ENCODE assay signal across 19 cellular contexts in genomic region chr5:37886207-37886905, GRCh38. TPM values are rescaled to one million over a fixed set of nuclear protein-coding genes. Genes with fewer than 3 reads are reported as not detected.
A peak's percentile ranks its signal among the peaks of the same experiment; 100 is the strongest.
DNase-seq lines count a peak whose midpoint lies in the region; TF ChIP-seq lines count a peak whose summit lies in the region.
"Had no signal": no experiment of that assay in that cellular context is flagged by ENCODE, and none has a peak within 500 bp of the region (broad histone marks: within the 10 kb centered on the region; RNA-seq: fewer than 3 reads in every experiment).

No MANE protein-coding gene starts in this region.

- H3K9me3 Mint-ChIP-seq in neural progenitor cell, result no peaks in the 10 kb centered on the region

- no peak overlapping the region for H3K4me3 Mint-ChIP-seq in neural progenitor cell
- H3K4me3 Mint-ChIP-seq: CD8-positive, alpha-beta memory T cell; natural killer cell treated with Interleukin-12 subunit alpha and Interleukin-12 subunit beta and Interleukin-15 and Interleukin-18, amount 100 ng/mL, for 72 hours; T-helper 17 cell had no signal

- H3K4me1 ChIP-seq in HEK293 (ENCODE audit: control insufficient read depth, insufficient read depth, low read length) (no peaks in the 10 kb centered on the region), neural progenitor cell (peaks cover 7% of the 10 kb centered on the region)
- H3K4me1 ChIP-seq: gastrocnemius medialis, thyroid gland had no signal

- peak; percentile 73 for DNase-seq in NCI-H524 treated with DMSO at 0.1 percent for 48 hours (lab: John Stamatoyannopoulos, UW)
- peak; percentile 9 for DNase-seq in cerebellar cortex (ENCODE audit: low spot score)
- peak; percentile 87 for DNase-seq in neural progenitor cell (ENCODE audit: low spot score)
- DNase-seq in amniotic stem cell (lab: John Stamatoyannopoulos, UW), result no peak
- DNase-seq in activated gamma-delta T cell (lab: John Stamatoyannopoulos, UW), result no peak
- no peak for DNase-seq in stimulated activated CD4-positive, alpha-beta T cell treated with anti-CD3 and anti-CD28 coated beads, Interleukin-12 subunit alpha, Interleukin-12 subunit beta, amount 100 ng/mL, for 4 hours
- DNase-seq: activated CD4-positive, alpha-beta T cell treated with anti-CD3 and anti-CD28 coated beads, Interleukin-2, amount 50 U/mL, for 48 hours; CD8-positive, alpha-beta memory T cell; gastrocnemius medialis; NCI-H1105; NCI-H2081 treated with DMSO at 0.1 percent for 48 hours; right lobe of liver; T-helper 17 cell; thyroid gland had no signal

- peaks cover 7% of the 10 kb centered on the region for H3F3A ChIP-seq in neural progenitor cell (ENCODE audit: low read depth)

- H3K27ac ChIP-seq in HEK293 (ENCODE audit: extremely low read depth, low read depth, low read length), result no peak overlapping the region
- no peak overlapping the region for H3K27ac ChIP-seq in neural progenitor cell
- H3K27ac ChIP-seq: gastrocnemius medialis, KMS-11, right lobe of liver, SJSA1, thyroid gland had no signal

- CTCF ChIA-PET in HEK293 (lab: Yijun Ruan, JAX), result no interaction called here

- H3K27me3 ChIP-seq in neural progenitor cell, result peaks cover 26% of the 10 kb centered on the region
- H3K27me3 ChIP-seq: right lobe of liver, SJSA1, thyroid gland had no signal

- H3K27ac Mint-ChIP-seq in neural progenitor cell, result no peak overlapping the region
- H3K27ac Mint-ChIP-seq: CD8-positive, alpha-beta memory T cell; natural killer cell treated with Interleukin-12 subunit alpha and Interleukin-12 subunit beta and Interleukin-15 and Interleukin-18, amount 100 ng/mL, for 72 hours; T-helper 17 cell had no signal

- no peak overlapping the region for H3K4me3 ChIP-seq in HEK293 (ENCODE audit: low read depth, low read length)
- no peak overlapping the region for H3K4me3 ChIP-seq in neural progenitor cell
- H3K4me3 ChIP-seq: gastrocnemius medialis, right lobe of liver, SJSA1, thyroid gland had no signal

- H3K36me3 ChIP-seq in HEK293 (ENCODE audit: control insufficient read depth in 2 of 2, insufficient read depth in 1 of 2, low read length in 2 of 2) (no peaks in the 10 kb centered on the region), neural progenitor cell (no peaks in the 10 kb centered on the region)
- H3K36me3 ChIP-seq: gastrocnemius medialis, right lobe of liver, SJSA1, thyroid gland had no signal

- no peak for TF ChIP-seq CTCF in HEK293 (tag by site-specific recombination; IDR thresholded peaks at IDR 0.05)
- TF ChIP-seq CTCF in neural progenitor cell (IDR thresholded peaks at IDR 0.05), result no peak

- peaks cover 7% of the 10 kb centered on the region for H3K27me3 Mint-ChIP-seq in neural progenitor cell (ENCODE audit: insufficient read depth, low read depth)

- POLR2A ChIA-PET in HEK293 (lab: Yijun Ruan, JAX), result no interaction called here

- no peak overlapping the region for H3K9ac ChIP-seq in neural progenitor cell
- H3K9ac ChIP-seq: KMS-11 had no signal

- no peaks in the 10 kb centered on the region for H3K9me3 ChIP-seq in HEK293 (ENCODE audit: control insufficient read depth, insufficient read depth, low read depth, low read length)
- H3K9me3 ChIP-seq in neural progenitor cell (ENCODE audit: low read depth), result no peaks in the 10 kb centered on the region
- H3K9me3 ChIP-seq: gastrocnemius medialis, right lobe of liver, SJSA1, thyroid gland had no signal

- H4K20me1 ChIP-seq in neural progenitor cell (ENCODE audit: low read depth), result peaks cover 3% of the 10 kb centered on the region

- H2AFZ ChIP-seq in neural progenitor cell (replicated peaks), result no peak overlapping the region

- peaks cover 2% of the 10 kb centered on the region for H3K36me3 Mint-ChIP-seq in neural progenitor cell
- H3K36me3 Mint-ChIP-seq: CD8-positive, alpha-beta memory T cell; natural killer cell treated with Interleukin-12 subunit alpha and Interleukin-12 subunit beta and Interleukin-15 and Interleukin-18, amount 100 ng/mL, for 72 hours had no signal

- peaks cover 10% of the 10 kb centered on the region for H3K4me1 Mint-ChIP-seq in neural progenitor cell
- H3K4me1 Mint-ChIP-seq: CD8-positive, alpha-beta memory T cell; T-helper 17 cell had no signal

- peak overlapping the region; percentile 37 for H3K4me2 ChIP-seq in neural progenitor cell
- H3K4me2 ChIP-seq: KMS-11 had no signal

- no peaks in the 10 kb centered on the region for H3K79me2 ChIP-seq in neural progenitor cell (ENCODE audit: low read depth)

TF ChIP-seq in HEK293, 187 proteins besides CTCF, POLR2A, EP300 and RAD21:
- no peak for TF ChIP-seq ZNF571 (tag by site-specific recombination; IDR thresholded peaks at IDR 0.05)
- TF ChIP-seq PRDM10 (tag by site-specific recombination; IDR thresholded peaks at IDR 0.05), result peak; percentile 75

RNA-seq across cellular contexts. Expression of gene GDNF, which starts 46.5 kb away (rescaled TPM):
- total RNA-seq in neural progenitor cell (ENCODE audit: low replicate concordance), result 0.09 TPM in 1 of 2 replicates, not detected in the other
- total RNA-seq: CD8-positive, alpha-beta memory T cell; H4; natural killer cell treated with Interleukin-12 subunit alpha and Interleukin-12 subunit beta and Interleukin-15 and Interleukin-18, amount 100 ng/mL, for 72 hours; T-helper 17 cell; thyroid gland had no signal

Comparison
In these comparisons a context has a peak if more than half of its experiments do, and no peak if none do; other contexts are left out.
1. DNase-seq: peak in NCI-H524 treated with DMSO at 0.1 percent for 48 hours (single experiment), cerebellar cortex (single experiment) and neural progenitor cell (single experiment); none in amniotic stem cell (single experiment), activated gamma-delta T cell (single experiment) and stimulated activated CD4-positive, alpha-beta T cell treated with anti-CD3 and anti-CD28 coated beads, Interleukin-12 subunit alpha, Interleukin-12 subunit beta, amount 100 ng/mL, for 4 hours (single experiment).